30 cellular contexts compared by ENCODE assay signal in genomic region chr5:157434096-157434495, GRCh38. TPM values are rescaled to one million over a fixed set of nuclear protein-coding genes. Genes with fewer than 3 reads are reported as not detected.
"Had no signal": no experiment of that assay in that cellular context is flagged by ENCODE, and none has a peak within 500 bp of the region (broad histone marks: within the 10 kb centered on the region; RNA-seq: fewer than 3 reads in every experiment).

No MANE protein-coding gene starts in this region.

- H3K4me1 Mint-ChIP-seq: natural killer cell, nephron, neural progenitor cell had no signal

- H3K4me1 ChIP-seq: neural progenitor cell, parathyroid adenoma, psoas muscle, stomach, upper lobe of left lung, vagina had no signal

- H3K27me3 Mint-ChIP-seq: naive B cell; progenitor cell of endocrine pancreas; stimulated activated memory B cell treated with anti-CD40 and anti-IgM and Interleukin-4, amounts not matched to agents 10 μg/mL and 1 μg/mL and 100 μg/mL, for 72 hours had no signal

- ATAC-seq: natural killer cell; psoas muscle; right cardiac atrium; sciatic nerve; stimulated activated memory B cell treated with anti-CD40 and anti-IgM and Interleukin-4, amounts not matched to agents 10 μg/mL and 1 μg/mL and 100 μg/mL, for 72 hours had no signal

- H3K36me3 Mint-ChIP-seq: natural killer cell; neural progenitor cell; stimulated activated memory B cell treated with anti-CD40 and anti-IgM and Interleukin-4, amounts not matched to agents 10 μg/mL and 1 μg/mL and 100 μg/mL, for 72 hours had no signal

- DNase-seq: naive B cell; natural killer cell; occipital lobe; ovary; posterior cingulate gyrus; psoas muscle; right cardiac atrium; spleen; stimulated activated CD4-positive, alpha-beta T cell treated with anti-CD3 and anti-CD28 coated beads, Interleukin-12 subunit alpha, Interleukin-12 subunit beta, amount 100 ng/mL, for 4 hours; stimulated activated CD4-positive, alpha-beta T cell treated with anti-CD3 and anti-CD28 coated beads, Interleukin-1b, Interleukin-23, amount 100 ng/mL, for 48 hours; stimulated activated CD4-positive, alpha-beta T cell treated with anti-CD3 and anti-CD28 coated beads, Interleukin-4, amount 100 ng/mL, for 1 hour; stimulated activated CD4-positive, alpha-beta T cell treated with anti-CD3 and anti-CD28 coated beads, Interleukin-4, amount 100 ng/mL, for 4 hours; stimulated activated CD8-positive, alpha-beta memory T cell treated with anti-CD3 and anti-CD28 coated beads, Interleukin-4, amount 100 ng/mL, for 48 hours; stimulated activated naive CD4-positive, alpha-beta T cell treated with Interleukin-2 at 50 U/mL for 16 hours; stomach; trophoblast cell; upper lobe of left lung had no signal

- H3K9me3 Mint-ChIP-seq: natural killer cell; stimulated activated naive CD8-positive, alpha-beta T cell treated with anti-CD3 and anti-CD28 coated beads, Interleukin-15, Interleukin-2, amounts not matched to agents 100 ng/mL and 50 ng/mL, for 24 hours had no signal

- H3K4me3 ChIP-seq: neural progenitor cell, ovary, psoas muscle, skin epidermis, smooth muscle cell, spleen, stomach, tibial nerve, upper lobe of left lung, vagina had no signal

- H3K27ac ChIP-seq: neural progenitor cell, ovary, parathyroid adenoma, psoas muscle, skin epidermis, spleen, stomach, tibial nerve, upper lobe of left lung, vagina had no signal

- H3K4me2 ChIP-seq: neural progenitor cell, smooth muscle cell had no signal

- H3K36me3 ChIP-seq: neural progenitor cell, ovary, spleen, stomach, tibial nerve, upper lobe of left lung, vagina had no signal

- H3K27ac Mint-ChIP-seq: natural killer cell; nephron; neural progenitor cell; progenitor cell of endocrine pancreas; stimulated activated memory B cell treated with anti-CD40 and anti-IgM and Interleukin-4, amounts not matched to agents 10 μg/mL and 1 μg/mL and 100 μg/mL, for 72 hours; stimulated activated naive CD8-positive, alpha-beta T cell treated with anti-CD3 and anti-CD28 coated beads, Interleukin-15, Interleukin-2, amounts not matched to agents 100 ng/mL and 50 ng/mL, for 24 hours had no signal

- H3K4me3 Mint-ChIP-seq: naive B cell; natural killer cell; nephron; neural progenitor cell; stimulated activated memory B cell treated with anti-CD40 and anti-IgM and Interleukin-4, amounts not matched to agents 10 μg/mL and 1 μg/mL and 100 μg/mL, for 72 hours; stimulated activated naive CD8-positive, alpha-beta T cell treated with anti-CD3 and anti-CD28 coated beads, Interleukin-15, Interleukin-2, amounts not matched to agents 100 ng/mL and 50 ng/mL, for 24 hours had no signal

- H2AFZ ChIP-seq: neural progenitor cell, parathyroid adenoma had no signal

- H3K9me3 ChIP-seq: ovary, psoas muscle, stomach, tibial nerve, upper lobe of left lung, vagina had no signal

- H3K27me3 ChIP-seq: neural progenitor cell, ovary, spleen, stomach, tibial nerve, upper lobe of left lung, vagina had no signal

- H3K9ac ChIP-seq: neural progenitor cell, parathyroid adenoma had no signal

RNA-seq across cellular contexts. Expression of gene NIPAL4, which starts 25.9 kb away (rescaled TPM):
- total RNA-seq: occipital lobe, progenitor cell of endocrine pancreas, temporal lobe had no signal
- polyA plus RNA-seq: neural cell, ovary had no signal
